Comparison of ENCODE assay signal across 9 cellular contexts in genomic region chr11:111097191-111097590, GRCh38.
DNase-seq lines count a peak whose midpoint lies in the region; ATAC-seq and TF ChIP-seq lines count a peak whose summit lies in the region.
"Had no signal": no experiment of that assay in that cellular context is flagged by ENCODE, and none has a peak within 500 bp of the region (broad histone marks: within the 10 kb centered on the region; RNA-seq: fewer than 3 reads in every experiment).

No MANE protein-coding gene starts in this region.

- H3K4me1 ChIP-seq in left lung = no peaks in the 10 kb centered on the region
- no peaks in the 10 kb centered on the region for H3K4me1 ChIP-seq in urinary bladder (ENCODE audit: insufficient read depth)

- no peak overlapping the region for H3K27ac ChIP-seq in left lung
- H3K27ac ChIP-seq in urinary bladder (ENCODE audit: low read depth) = no peak overlapping the region

- no peaks in the 10 kb centered on the region for H3K36me3 Mint-ChIP-seq in activated naive CD8-positive, alpha-beta T cell treated with anti-CD3 and anti-CD28 coated beads, Interleukin-2, amount 10 ng/mL, durations not matched to agents 7 days and 5 days
- no peaks in the 10 kb centered on the region for H3K36me3 Mint-ChIP-seq in activated naive CD8-positive, alpha-beta T cell treated with anti-CD3 and anti-CD28 coated beads for 36 hours

- DNase-seq in activated naive CD8-positive, alpha-beta T cell treated with anti-CD3 and anti-CD28 coated beads, Interleukin-2, amount 10 ng/mL, durations not matched to agents 7 days and 5 days = no peak
- DNase-seq in activated naive CD8-positive, alpha-beta T cell treated with anti-CD3 and anti-CD28 coated beads for 36 hours = no peak
- peak; percentile 22 for DNase-seq in astrocyte of the spinal cord (ENCODE audit: low read depth, low spot score)
- peak; percentile 68 to 73 for DNase-seq in left lung
- no peak for DNase-seq in epidermal melanocyte (ENCODE audit: insufficient read length, low spot score)
- no peak for DNase-seq in germinal center (ENCODE audit: low spot score)
- DNase-seq in NCI-H1694 treated with DMSO at 0.1 percent for 48 hours (lab: John Stamatoyannopoulos, UW) = no peak
- DNase-seq: NCI-H526 had no signal

- no peaks in the 10 kb centered on the region for H3K9me3 ChIP-seq in left lung

- 37% methylated on average over 11 of the region's 11 CpGs for WGBS in urinary bladder

- H3K27me3 Mint-ChIP-seq in activated naive CD8-positive, alpha-beta T cell treated with anti-CD3 and anti-CD28 coated beads, Interleukin-2, amount 10 ng/mL, durations not matched to agents 7 days and 5 days = peaks cover 13% of the 10 kb centered on the region
- H3K27me3 Mint-ChIP-seq in activated naive CD8-positive, alpha-beta T cell treated with anti-CD3 and anti-CD28 coated beads for 36 hours = peaks cover 20% of the 10 kb centered on the region

- peak overlapping the region; percentile 8 for H3K4me3 Mint-ChIP-seq in activated naive CD8-positive, alpha-beta T cell treated with anti-CD3 and anti-CD28 coated beads, Interleukin-2, amount 10 ng/mL, durations not matched to agents 7 days and 5 days
- no peak overlapping the region for H3K4me3 Mint-ChIP-seq in activated naive CD8-positive, alpha-beta T cell treated with anti-CD3 and anti-CD28 coated beads for 36 hours

- intact Hi-C loops in left lung (cut with DNase I) = no loop called here

- H3K27me3 ChIP-seq in left lung = no peaks in the 10 kb centered on the region

- H3K4me1 Mint-ChIP-seq in activated naive CD8-positive, alpha-beta T cell treated with anti-CD3 and anti-CD28 coated beads, Interleukin-2, amount 10 ng/mL, durations not matched to agents 7 days and 5 days = no peaks in the 10 kb centered on the region
- peaks cover 5% of the 10 kb centered on the region for H3K4me1 Mint-ChIP-seq in activated naive CD8-positive, alpha-beta T cell treated with anti-CD3 and anti-CD28 coated beads for 36 hours

- H3K4me3 ChIP-seq in astrocyte of the spinal cord (ENCODE audit: low read depth, low read length) (peak overlapping the region; percentile 14), left lung (peak overlapping the region; percentile 17 to 31), urinary bladder (ENCODE audit: low read depth, low read length) (peak overlapping the region; percentile 10)

- POLR2A ChIA-PET in activated naive CD8-positive, alpha-beta T cell treated with anti-CD3 and anti-CD28 coated beads, Interleukin-2, amount 10 ng/mL, durations not matched to agents 7 days and 5 days (lab: Charles Lee) = no interaction called here

- H3K36me3 ChIP-seq in left lung (no peaks in the 10 kb centered on the region), urinary bladder (ENCODE audit: insufficient read depth) (no peaks in the 10 kb centered on the region)

- no peaks in the 10 kb centered on the region for H3K9me3 Mint-ChIP-seq in activated naive CD8-positive, alpha-beta T cell treated with anti-CD3 and anti-CD28 coated beads, Interleukin-2, amount 10 ng/mL, durations not matched to agents 7 days and 5 days
- no peaks in the 10 kb centered on the region for H3K9me3 Mint-ChIP-seq in activated naive CD8-positive, alpha-beta T cell treated with anti-CD3 and anti-CD28 coated beads for 36 hours

- no peak for ATAC-seq in activated naive CD8-positive, alpha-beta T cell treated with anti-CD3 and anti-CD28 coated beads, Interleukin-2, amount 10 ng/mL, durations not matched to agents 7 days and 5 days (ENCODE audit: low read depth)
- ATAC-seq in left lung = peak; percentile 97

- no peak for TF ChIP-seq CTCF in astrocyte of the spinal cord (IDR thresholded peaks at IDR 0.05; ENCODE audit: low read depth, low read length)
- no peak for TF ChIP-seq CTCF in left lung (IDR thresholded peaks at IDR 0.05)

- H3K27ac Mint-ChIP-seq in activated naive CD8-positive, alpha-beta T cell treated with anti-CD3 and anti-CD28 coated beads, Interleukin-2, amount 10 ng/mL, durations not matched to agents 7 days and 5 days = no peak overlapping the region
- H3K27ac Mint-ChIP-seq in activated naive CD8-positive, alpha-beta T cell treated with anti-CD3 and anti-CD28 coated beads for 36 hours = no peak overlapping the region

- in situ Hi-C loops in astrocyte of the spinal cord (cut with HindIII; ENCODE audit: low sequenced_read_pairs) = no loop called here

Comparison
In these comparisons a context has a peak if more than half of its experiments do, and no peak if none do; other contexts are left out.
1. DNase-seq: peak in astrocyte of the spinal cord (single experiment) and left lung (2 of 2); none in activated naive CD8-positive, alpha-beta T cell treated with anti-CD3 and anti-CD28 coated beads, Interleukin-2, amount 10 ng/mL, durations not matched to agents 7 days and 5 days (single experiment), activated naive CD8-positive, alpha-beta T cell treated with anti-CD3 and anti-CD28 coated beads for 36 hours (single experiment), epidermal melanocyte (single experiment), germinal center (single experiment) and NCI-H1694 treated with DMSO at 0.1 percent for 48 hours (single experiment).
2. Peak in every context shown above with its lines, with median percentiles within 50 percentile points of each other: H3K4me3 ChIP-seq.